ENCODE assay signal across 1 cellular context in genomic region chr7:33807158-33807530, GRCh38.
TF ChIP-seq lines count a peak whose summit lies in the region.

No MANE protein-coding gene starts in this region.

TF ChIP-seq in endothelial cell of umbilical vein, 7 proteins besides CTCF, POLR2A, EP300 and RAD21 (continued from another document):
- TF ChIP-seq MAX (IDR thresholded peaks at IDR 0.05; ENCODE audit: insufficient read depth, insufficient read length) (no peak), FOS (IDR thresholded peaks at IDR 0.05; ENCODE audit: borderline replicate concordance, insufficient read depth, low read length) (no peak)
